Comparison of ENCODE assay signal across 31 cellular contexts in the genomic region with DNA sequence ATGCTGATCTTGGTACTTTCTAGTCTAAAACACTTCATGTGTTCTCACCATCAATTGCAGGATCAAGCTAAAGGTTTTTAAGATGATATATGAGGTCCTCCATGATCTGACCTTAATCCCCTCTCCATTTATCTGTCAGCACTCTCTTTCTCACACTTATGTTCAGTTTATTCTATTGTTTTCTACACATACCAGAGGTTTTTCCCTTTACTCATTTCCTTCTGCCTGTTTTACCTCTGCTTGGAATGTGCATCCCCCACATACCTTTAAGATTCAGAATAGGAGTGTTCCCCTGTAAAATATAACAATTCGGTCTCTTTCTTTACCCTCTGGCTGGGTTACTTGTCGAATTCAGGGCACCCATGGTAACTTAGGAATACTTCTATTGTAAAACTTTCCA.
"Had no signal": no experiment of that assay in that cellular context is flagged by ENCODE, and none has a peak within 500 bp of the region (broad histone marks: within the 10 kb centered on the region; RNA-seq: fewer than 3 reads in every experiment).

No MANE protein-coding gene starts in this region.

- ATAC-seq: activated CD4-positive, CD25-positive, alpha-beta regulatory T cell treated with anti-CD3 and anti-CD28 coated beads, Interleukin-2, amount 50 U/mL, for 24 hours; left colon; naive thymus-derived CD4-positive, alpha-beta T cell; sciatic nerve; stimulated activated effector memory CD8-positive, alpha-beta T cell treated with anti-CD3 and anti-CD28 coated beads, Interleukin-12 subunit alpha, Interleukin-12 subunit beta, amount 100 ng/mL, for 72 hours had no signal

- H3K27ac ChIP-seq: brain microvascular endothelial cell, esophagus squamous epithelium, hepatocyte, ovary, prostate gland, skin epidermis, thoracic aorta, uterus, WERI-Rb-1 had no signal

- H3K4me1 Mint-ChIP-seq: activated CD4-positive, alpha-beta memory T cell treated with anti-CD3 and anti-CD28 coated beads, Interleukin-2, amount 10 ng/mL, durations not matched to agents 7 days and 5 days; activated naive CD4-positive, alpha-beta T cell treated with anti-CD3 and anti-CD28 coated beads, Interleukin-2, amount 10 ng/mL, durations not matched to agents 7 days and 5 days; activated naive CD8-positive, alpha-beta T cell treated with anti-CD3 and anti-CD28 coated beads, Interleukin-2, amount 10 ng/mL, durations not matched to agents 7 days and 5 days; naive thymus-derived CD4-positive, alpha-beta T cell; stimulated activated effector memory CD8-positive, alpha-beta T cell treated with anti-CD3 and anti-CD28 coated beads, Interleukin-12 subunit alpha, Interleukin-12 subunit beta, amount 100 ng/mL, for 72 hours had no signal

- DNase-seq: activated CD4-positive, alpha-beta memory T cell treated with anti-CD3 and anti-CD28 coated beads, Interleukin-2, amount 10 ng/mL, durations not matched to agents 7 days and 5 days; activated CD4-positive, alpha-beta T cell treated with anti-CD3 and anti-CD28 coated beads for 48 hours; activated CD8-positive, alpha-beta memory T cell treated with anti-CD3 and anti-CD28 coated beads, Interleukin-2, amount 50 U/mL, for 48 hours; activated gamma-delta T cell; activated naive CD4-positive, alpha-beta T cell treated with anti-CD3 and anti-CD28 coated beads, Interleukin-2, amount 10 ng/mL, durations not matched to agents 7 days and 5 days; activated naive CD8-positive, alpha-beta T cell treated with anti-CD3 and anti-CD28 coated beads, Interleukin-2, amount 10 ng/mL, durations not matched to agents 7 days and 5 days; activated T-cell treated with anti-CD3 and anti-CD28 coated beads, Interleukin-2, amount 50 U/mL, for 24 hours; brain microvascular endothelial cell; central memory CD4-positive, alpha-beta T cell; esophagus squamous epithelium; kidney; left colon; midbrain; naive thymus-derived CD4-positive, alpha-beta T cell; ovary; retina; stimulated activated CD4-positive, alpha-beta T cell treated with anti-CD3 and anti-CD28 coated beads, Interleukin-4, amount 100 ng/mL, for 24 hours; T-helper 9 cell; uterus; WERI-Rb-1 had no signal

- H3K79me2 ChIP-seq: hepatocyte had no signal

- H3K4me3 ChIP-seq: esophagus squamous epithelium, hepatocyte, ovary, prostate gland, skin epidermis, thoracic aorta, uterus had no signal

- H3K4me1 ChIP-seq: esophagus squamous epithelium, prostate gland, uterus had no signal

- H3K27ac Mint-ChIP-seq: activated CD4-positive, alpha-beta memory T cell treated with anti-CD3 and anti-CD28 coated beads, Interleukin-2, amount 10 ng/mL, durations not matched to agents 7 days and 5 days; activated naive CD4-positive, alpha-beta T cell treated with anti-CD3 and anti-CD28 coated beads, Interleukin-2, amount 10 ng/mL, durations not matched to agents 7 days and 5 days; activated naive CD8-positive, alpha-beta T cell treated with anti-CD3 and anti-CD28 coated beads, Interleukin-2, amount 10 ng/mL, durations not matched to agents 7 days and 5 days; activated T-cell treated with anti-CD3 and anti-CD28 coated beads, Interleukin-2, amount 50 U/mL, for 24 hours; naive thymus-derived CD4-positive, alpha-beta T cell; stimulated activated effector memory CD8-positive, alpha-beta T cell treated with anti-CD3 and anti-CD28 coated beads, Interleukin-12 subunit alpha, Interleukin-12 subunit beta, amount 100 ng/mL, for 72 hours; stimulated activated naive CD8-positive, alpha-beta T cell treated with anti-CD3 and anti-CD28 coated beads, Interleukin-15, Interleukin-2, amounts not matched to agents 100 ng/mL and 50 ng/mL, for 24 hours; type B pancreatic cell had no signal

- H3K4me3 Mint-ChIP-seq: activated CD4-positive, alpha-beta memory T cell treated with anti-CD3 and anti-CD28 coated beads, Interleukin-2, amount 10 ng/mL, durations not matched to agents 7 days and 5 days; activated naive CD4-positive, alpha-beta T cell treated with anti-CD3 and anti-CD28 coated beads, Interleukin-2, amount 10 ng/mL, durations not matched to agents 7 days and 5 days; activated naive CD8-positive, alpha-beta T cell treated with anti-CD3 and anti-CD28 coated beads, Interleukin-2, amount 10 ng/mL, durations not matched to agents 7 days and 5 days; activated T-cell treated with anti-CD3 and anti-CD28 coated beads, Interleukin-2, amount 50 U/mL, for 24 hours; naive thymus-derived CD4-positive, alpha-beta T cell; stimulated activated effector memory CD8-positive, alpha-beta T cell treated with anti-CD3 and anti-CD28 coated beads, Interleukin-12 subunit alpha, Interleukin-12 subunit beta, amount 100 ng/mL, for 72 hours; stimulated activated naive CD8-positive, alpha-beta T cell treated with anti-CD3 and anti-CD28 coated beads, Interleukin-15, Interleukin-2, amounts not matched to agents 100 ng/mL and 50 ng/mL, for 24 hours; type B pancreatic cell had no signal

- H3K9me3 Mint-ChIP-seq: activated CD4-positive, alpha-beta memory T cell treated with anti-CD3 and anti-CD28 coated beads, Interleukin-2, amount 10 ng/mL, durations not matched to agents 7 days and 5 days; activated naive CD4-positive, alpha-beta T cell treated with anti-CD3 and anti-CD28 coated beads, Interleukin-2, amount 10 ng/mL, durations not matched to agents 7 days and 5 days; activated naive CD8-positive, alpha-beta T cell treated with anti-CD3 and anti-CD28 coated beads, Interleukin-2, amount 10 ng/mL, durations not matched to agents 7 days and 5 days; activated T-cell treated with anti-CD3 and anti-CD28 coated beads, Interleukin-2, amount 50 U/mL, for 24 hours; type B pancreatic cell had no signal

- H3K27me3 ChIP-seq: brain microvascular endothelial cell, esophagus squamous epithelium, hepatocyte, ovary, uterus had no signal

- H3K27me3 Mint-ChIP-seq: activated CD4-positive, alpha-beta memory T cell treated with anti-CD3 and anti-CD28 coated beads, Interleukin-2, amount 10 ng/mL, durations not matched to agents 7 days and 5 days; activated naive CD4-positive, alpha-beta T cell treated with anti-CD3 and anti-CD28 coated beads, Interleukin-2, amount 10 ng/mL, durations not matched to agents 7 days and 5 days; activated naive CD8-positive, alpha-beta T cell treated with anti-CD3 and anti-CD28 coated beads, Interleukin-2, amount 10 ng/mL, durations not matched to agents 7 days and 5 days; activated T-cell treated with anti-CD3 and anti-CD28 coated beads, Interleukin-2, amount 50 U/mL, for 24 hours; naive thymus-derived CD4-positive, alpha-beta T cell; stimulated activated naive CD8-positive, alpha-beta T cell treated with anti-CD3 and anti-CD28 coated beads, Interleukin-15, Interleukin-2, amounts not matched to agents 100 ng/mL and 50 ng/mL, for 24 hours; type B pancreatic cell had no signal

- H3K36me3 Mint-ChIP-seq: activated naive CD4-positive, alpha-beta T cell treated with anti-CD3 and anti-CD28 coated beads, Interleukin-2, amount 10 ng/mL, durations not matched to agents 7 days and 5 days; activated naive CD8-positive, alpha-beta T cell treated with anti-CD3 and anti-CD28 coated beads, Interleukin-2, amount 10 ng/mL, durations not matched to agents 7 days and 5 days; naive thymus-derived CD4-positive, alpha-beta T cell; stimulated activated effector memory CD8-positive, alpha-beta T cell treated with anti-CD3 and anti-CD28 coated beads, Interleukin-12 subunit alpha, Interleukin-12 subunit beta, amount 100 ng/mL, for 72 hours; type B pancreatic cell had no signal

- FAIRE-seq: astrocyte, frontal cortex, kidney had no signal

- H3K4me2 ChIP-seq: hepatocyte had no signal

- H2AFZ ChIP-seq: hepatocyte had no signal

- H3K36me3 ChIP-seq: brain microvascular endothelial cell, esophagus squamous epithelium, ovary, prostate gland, thoracic aorta, uterus, WERI-Rb-1 had no signal

- H3K9me3 ChIP-seq: esophagus squamous epithelium, ovary, prostate gland, thoracic aorta, uterus had no signal
